Comparison of ENCODE assay signal across 8 cellular contexts in genomic region chr12:30989754-30990153, GRCh38.
DNase-seq lines count a peak whose midpoint lies in the region; ATAC-seq and TF ChIP-seq lines count a peak whose summit lies in the region.

No MANE protein-coding gene starts in this region.

- H3K9me3 Mint-ChIP-seq in neural crest cell: no peaks in the 10 kb centered on the region

- ATAC-seq in GM18909 (IDR thresholded peaks at IDR 0.05; ENCODE audit: poor library complexity, unreplicated experiment) (peak; percentile 50), HG03571 (IDR thresholded peaks at IDR 0.05; ENCODE audit: unreplicated experiment) (no peak), GM18517 (IDR thresholded peaks at IDR 0.05; ENCODE audit: unreplicated experiment) (no peak), GM19328 (IDR thresholded peaks at IDR 0.05; ENCODE audit: unreplicated experiment) (no peak)

- no peaks in the 10 kb centered on the region for H3K4me1 Mint-ChIP-seq in neural crest cell

- no peaks in the 10 kb centered on the region for H3K27me3 Mint-ChIP-seq in neural crest cell (ENCODE audit: low read depth)

- H3K27ac Mint-ChIP-seq in neural crest cell (ENCODE audit: unreplicated experiment): no peak overlapping the region

- DNase-seq in COLO668 (lab: John Stamatoyannopoulos, UW; ENCODE audit: unreplicated experiment) (peak; percentile 84), NCI-H2081 (lab: John Stamatoyannopoulos, UW) (peak; percentile 69 to 87), astrocyte of the spinal cord (ENCODE audit: low read depth, low spot score) (no peak), neural crest cell (ENCODE audit: low read depth, low spot score) (no peak)

- in situ Hi-C loops in astrocyte of the spinal cord (cut with HindIII; ENCODE audit: low sequenced_read_pairs): no loop called here

- no peaks in the 10 kb centered on the region for H3K36me3 Mint-ChIP-seq in neural crest cell (ENCODE audit: low read depth)

- TF ChIP-seq CTCF in astrocyte of the spinal cord (IDR thresholded peaks at IDR 0.05; ENCODE audit: low read depth, low read length) (peak; percentile 36), neural crest cell (conservative IDR thresholded peaks at IDR 0.05) (peak; percentile 57)

- no peak overlapping the region for H3K4me3 Mint-ChIP-seq in neural crest cell

- no peak overlapping the region for H3K4me3 ChIP-seq in astrocyte of the spinal cord (ENCODE audit: low read depth, low read length)

Comparison
In these comparisons a context has a peak if more than half of its experiments do, and no peak if none do; other contexts are left out.
1. DNase-seq: peak in COLO668 (single experiment) and NCI-H2081 (2 of 2); none in astrocyte of the spinal cord (single experiment) and neural crest cell (single experiment).